ENCODE assay signal across 8 cellular contexts in the genomic region with DNA sequence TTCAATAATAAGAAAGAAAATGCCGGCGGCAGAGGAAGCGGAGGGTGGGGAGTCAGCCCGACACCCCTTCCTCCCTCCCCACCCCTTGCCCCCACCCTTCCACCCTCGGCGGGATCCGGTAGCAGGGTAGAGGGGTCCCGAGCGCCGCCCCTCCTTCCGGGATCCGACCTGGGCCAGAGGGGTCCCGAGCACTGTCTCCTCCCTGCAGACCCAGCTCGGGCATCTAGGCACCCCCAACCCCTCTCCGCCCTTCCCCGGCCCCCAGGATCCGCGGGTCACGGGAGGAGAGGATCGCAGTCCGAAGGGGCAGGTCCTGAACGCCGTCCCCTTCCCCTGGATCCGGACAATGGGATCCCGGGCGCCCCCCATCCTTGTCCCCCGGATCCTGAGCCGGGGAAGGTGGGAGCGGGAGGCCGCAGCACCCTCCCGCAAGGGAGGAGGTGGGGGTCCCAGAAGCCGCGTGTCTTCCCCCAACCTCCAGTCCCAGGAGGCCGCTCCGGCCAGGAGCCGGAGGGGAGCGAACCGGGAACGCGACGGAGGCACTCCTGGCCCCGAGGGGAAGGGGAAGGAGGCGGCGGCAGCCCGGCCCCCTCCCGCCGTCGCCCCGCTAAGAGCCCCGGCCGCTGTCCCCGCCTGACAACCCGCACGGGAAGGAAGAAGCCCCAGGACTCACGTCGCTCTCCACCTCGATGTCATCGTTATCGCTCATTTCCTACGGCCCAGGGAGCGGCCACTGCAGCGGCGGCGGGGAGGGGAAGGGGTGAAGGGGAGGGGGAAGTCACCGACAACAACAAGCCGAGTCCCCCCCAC. TPM values are rescaled to one million over a fixed set of nuclear protein-coding genes. Genes with fewer than 3 reads are reported as not detected.
DNase-seq lines count a peak whose midpoint lies in the region; ATAC-seq and TF ChIP-seq lines count a peak whose summit lies in the region.

No MANE protein-coding gene starts in this region.

- WGBS in esophagus, 2 donors, result 0% methylated on average over 61 to 66 of the region's 66 CpGs

- peak; percentile 2 for ATAC-seq in GM18867 (IDR thresholded peaks at IDR 0.05; ENCODE audit: unreplicated experiment)
- peak; percentile 14 for ATAC-seq in thoracic aorta (ENCODE audit: insufficient number of reproducible peaks, low FRiP score, low read depth)

- peaks cover 19% of the 10 kb centered on the region for H3K79me2 ChIP-seq in neural cell (replicated peaks; ENCODE audit: insufficient read depth, low read length)

- no peak for TF ChIP-seq EP300 in neural cell (conservative IDR thresholded peaks at IDR 0.05; ENCODE audit: poor library complexity, severe bottlenecking)

- peak overlapping the region; percentile 99 for H3K4me2 ChIP-seq in neural cell (ENCODE audit: low read length)

- H3K27me3 ChIP-seq in HUES6 (ENCODE audit: control insufficient read depth, insufficient read depth, low read length) (peaks cover 11% of the 10 kb centered on the region), esophagus (ENCODE audit: control insufficient read depth in 1 of 2, insufficient read depth in 2 of 2, low read length in 2 of 2) (no peaks in the 10 kb centered on the region), neural cell (ENCODE audit: insufficient read depth, low read depth, low read length) (no peaks in the 10 kb centered on the region), thoracic aorta (replicated peaks; ENCODE audit: insufficient read depth) (no peaks in the 10 kb centered on the region)

- H3K36me3 ChIP-seq in HUES6 (ENCODE audit: control insufficient read depth, insufficient read depth, low read length), result peaks cover 12% of the 10 kb centered on the region
- no peaks in the 10 kb centered on the region for H3K36me3 ChIP-seq in esophagus (ENCODE audit: control insufficient read depth in 2 of 2, insufficient read depth in 2 of 2, low read length in 1 of 2)
- H3K36me3 ChIP-seq in neural cell (ENCODE audit: insufficient read depth, low read length), result no peaks in the 10 kb centered on the region
- no peaks in the 10 kb centered on the region for H3K36me3 ChIP-seq in thoracic aorta

- peak overlapping the region; percentile 91 for H3K4me3 ChIP-seq in HUES6 (ENCODE audit: low read depth, low read length)
- peak overlapping the region; percentile 86 to 95 for H3K4me3 ChIP-seq in esophagus (ENCODE audit: low read depth in 1 of 2, low read length in 2 of 2)
- peak overlapping the region; percentile 98 for H3K4me3 ChIP-seq in neural cell (ENCODE audit: low read length)
- peak overlapping the region; percentile 98 for H3K4me3 ChIP-seq in thoracic aorta

- TF ChIP-seq RAD21 in neural cell (conservative IDR thresholded peaks at IDR 0.05), result no peak

- H2AFZ ChIP-seq in neural cell (ENCODE audit: low read depth, low read length), result peak overlapping the region; percentile 88

- H3K9ac ChIP-seq in HUES6 (ENCODE audit: low read length) (peak overlapping the region; percentile 76), neural cell (ENCODE audit: low read length) (peak overlapping the region; percentile 87)

- peaks cover 6% of the 10 kb centered on the region for H3K4me1 ChIP-seq in HUES6 (ENCODE audit: control insufficient read depth, insufficient read depth, low read length)
- peaks cover 0 to 2% of the 10 kb centered on the region in 2 donors for H3K4me1 ChIP-seq in esophagus (ENCODE audit: control insufficient read depth in 2 of 2, insufficient read depth in 2 of 2, low read length in 1 of 2)
- H3K4me1 ChIP-seq in thoracic aorta (ENCODE audit: control insufficient read depth in 1 of 2, low read depth in 2 of 2), result peaks cover 34 to 48% of the 10 kb centered on the region in 2 donors

- no peaks in the 10 kb centered on the region for H3F3A ChIP-seq in neural cell (ENCODE audit: insufficient read depth, low read length, poor library complexity, severe bottlenecking)

- DNase-seq in activated T-cell treated with anti-CD3 and anti-CD28 coated beads for 1 hour (ENCODE audit: low read depth), result peak; percentile 37
- DNase-seq in thoracic aorta (ENCODE audit: low spot score), result no peak
- DNase-seq in GM19240 (ENCODE audit: insufficient read length, low spot score), result no peak
- DNase-seq in NCI-H2227 treated with DMSO at 0.1 percent for 48 hours (lab: John Stamatoyannopoulos, UW), result no peak

- no peaks in the 10 kb centered on the region for H4K20me1 ChIP-seq in neural cell (ENCODE audit: insufficient read depth)

- H3K27ac ChIP-seq in HUES6 (ENCODE audit: low read depth, low read length), result peak overlapping the region; percentile 76; the same call in 1 of the 2 replicates
- peak overlapping the region; percentile 92 to 94 for H3K27ac ChIP-seq in esophagus (ENCODE audit: low read depth in 2 of 2, low read length in 1 of 2)
- peak overlapping the region; percentile 81 for H3K27ac ChIP-seq in neural cell (ENCODE audit: low read length)
- H3K27ac ChIP-seq in thoracic aorta, result peak overlapping the region; percentile 71 to 82

- H3K9me3 ChIP-seq in HUES6 (ENCODE audit: control insufficient read depth, insufficient read depth, low read depth, low read length) (no peaks in the 10 kb centered on the region), esophagus (ENCODE audit: control insufficient read depth in 2 of 2, insufficient read depth in 1 of 2, low read depth in 1 of 2, low read length in 1 of 2) (no peaks in the 10 kb centered on the region), neural cell (ENCODE audit: low read length) (no peaks in the 10 kb centered on the region), thoracic aorta (no peaks in the 10 kb centered on the region)

- H3K9me2 ChIP-seq in neural cell (ENCODE audit: insufficient read depth, low read length), result no peaks in the 10 kb centered on the region

- TF ChIP-seq CTCF in neural cell (IDR thresholded peaks at IDR 0.05; ENCODE audit: poor library complexity, severe bottlenecking), result no peak
- no peak for TF ChIP-seq CTCF in thoracic aorta (IDR thresholded peaks at IDR 0.05)

TF ChIP-seq in neural cell, 6 proteins besides CTCF, POLR2A, EP300 and RAD21:
- TF ChIP-seq MXI1 (conservative IDR thresholded peaks at IDR 0.05; ENCODE audit: poor library complexity, severe bottlenecking), result peak; percentile 17
- no peak for TF ChIP-seq TAF1 (IDR thresholded peaks at IDR 0.05; ENCODE audit: low read depth)

RNA-seq across cellular contexts. Expression of gene MAX, which starts 0.5 kb away (rescaled TPM):
- polyA plus RNA-seq in esophagus, result 10 to 100 TPM; 52.2 to 66.8 TPM
- polyA plus RNA-seq in neural cell, result 51.3 and 55.3 TPM in 2 replicates
- polyA minus RNA-seq in neural cell, result 49.4 and 54.8 TPM in 2 replicates
- total RNA-seq in thoracic aorta, result 10 to 100 TPM; 33.2 to 52.8 TPM
